ENCODE assay signal across 9 cellular contexts in genomic region chrX:150574824-150575409, GRCh38. TPM values are rescaled to one million over a fixed set of nuclear protein-coding genes. Genes with fewer than 3 reads are reported as not detected.
DNase-seq lines count a peak whose midpoint lies in the region; ATAC-seq, FAIRE-seq and TF ChIP-seq lines count a peak whose summit lies in the region.
"Had no signal": no experiment of that assay in that cellular context is flagged by ENCODE, and none has a peak within 500 bp of the region (broad histone marks: within the 10 kb centered on the region; RNA-seq: fewer than 3 reads in every experiment).

No MANE protein-coding gene starts in this region.

- H3K27ac ChIP-seq in HepG2 (ENCODE audit: extremely low read length, insufficient read depth, low read length): peak overlapping the region; percentile 13
- no peak overlapping the region for H3K27ac ChIP-seq in right lobe of liver
- peak overlapping the region; percentile 7 to 64 (median 58) for H3K27ac ChIP-seq in upper lobe of left lung
- H3K27ac ChIP-seq in Peyer's patch: peak overlapping the region in 2 of 4 donors; percentile 22 to 27
- no peak overlapping the region for H3K27ac ChIP-seq in dorsolateral prefrontal cortex
- H3K27ac ChIP-seq: SJSA1 had no signal

- no peak for TF ChIP-seq EP300 in HepG2 (IDR thresholded peaks at IDR 0.05; ENCODE audit: low read depth in 2 of 2, low read length in 2 of 2)
- no peak for TF ChIP-seq EP300 in HepG2 (CRISPR knock-in tag; IDR thresholded peaks at IDR 0.05; ENCODE audit: borderline replicate concordance)
- no peak for TF ChIP-seq EP300 in upper lobe of left lung (IDR thresholded peaks at IDR 0.05)

- BruUV-seq in HepG2 (replicated peaks; lab: Mats Ljungman, UMichigan): no TSS peak

- H4K20me1 ChIP-seq in HepG2 (ENCODE audit: insufficient read depth, low read length): 0 out of 2 replicates have a peak, but pooled peaks cover 3% of the 10 kb centered on the region

- peaks cover 89% of the 10 kb centered on the region for H3K79me2 ChIP-seq in HepG2 (ENCODE audit: insufficient read depth, low read length)

- TF ChIP-seq CTCF in HepG2 (CRISPR knock-in tag; IDR thresholded peaks at IDR 0.05) (no peak), right lobe of liver (IDR thresholded peaks at IDR 0.05) (no peak), upper lobe of left lung (IDR thresholded peaks at IDR 0.05) (no peak), Peyer's patch (IDR thresholded peaks at IDR 0.05) (no peak), dorsolateral prefrontal cortex (IDR thresholded peaks at IDR 0.05 in 54 of 56, conservative IDR thresholded peaks at IDR 0.05 in 2 of 56; ENCODE audit: low read depth in 1 of 56, partially characterized antibody in 56 of 56) (no peak)

- H3K27me3 ChIP-seq in HepG2 (ENCODE audit: control insufficient read depth in 1 of 2, insufficient read depth in 2 of 2, low read length in 2 of 2): no peaks in the 10 kb centered on the region
- H3K27me3 ChIP-seq in right lobe of liver: no peaks in the 10 kb centered on the region
- no peaks in the 10 kb centered on the region for H3K27me3 ChIP-seq in upper lobe of left lung
- no peaks in the 10 kb centered on the region for H3K27me3 ChIP-seq in Peyer's patch
- H3K27me3 ChIP-seq in dorsolateral prefrontal cortex: peaks cover 0 to 44% (median 3%) of the 10 kb centered on the region in 45 donors
- H3K27me3 ChIP-seq: SJSA1 had no signal

- H3K4me2 ChIP-seq in HepG2 (ENCODE audit: low read depth, low read length): peak overlapping the region; percentile 3; the same call in 1 of the 2 replicates

- H3K9ac ChIP-seq in HepG2 (ENCODE audit: insufficient read depth, low read depth, low read length): peak overlapping the region; percentile 22; the same call in 1 of the 2 replicates

- intact Hi-C loops in HepG2 (cut with micrococcal nuclease; ENCODE audit: unreplicated experiment): no loop called here
- intact Hi-C loops in right lobe of liver (cut with DNase I): no loop called here
- intact Hi-C loops in Right ventricle myocardium inferior (cut with DNase I): no loop called here
- intact Hi-C loops in dorsolateral prefrontal cortex (cut with DNase I): no loop called here

- TF ChIP-seq RAD21 in HepG2 (CRISPR knock-in tag; IDR thresholded peaks at IDR 0.05): no peak

- CTCF ChIA-PET in HepG2 (lab: Yijun Ruan, JAX; ENCODE audit: low intra/inter-chr PET ratio, low total read pairs): no interaction called here

- TF ChIP-seq POLR2A in HepG2 (IDR thresholded peaks at IDR 0.05; ENCODE audit: insufficient read depth in 1 of 2, low read depth in 2 of 2, low read length in 2 of 2) (no peak), right lobe of liver (IDR thresholded peaks at IDR 0.05) (no peak), upper lobe of left lung (IDR thresholded peaks at IDR 0.05) (no peak), Peyer's patch (IDR thresholded peaks at IDR 0.05) (no peak)

- H3K36me3 ChIP-seq in HepG2 (replicated peaks in 1 of 2; ENCODE audit: control insufficient read depth in 1 of 2, insufficient read depth in 2 of 2, low read length in 2 of 2) (no peaks in the 10 kb centered on the region; a peak in 1 of 5 replicates), right lobe of liver (no peaks in the 10 kb centered on the region), upper lobe of left lung (no peaks in the 10 kb centered on the region), Peyer's patch (no peaks in the 10 kb centered on the region)

- H2AFZ ChIP-seq in HepG2 (ENCODE audit: low read length): no peak overlapping the region

- H3K4me1 ChIP-seq in HepG2 (ENCODE audit: insufficient read depth, low read length) (peaks cover 77% of the 10 kb centered on the region), right lobe of liver (peaks cover 0 to 25% (median 2%) of the 10 kb centered on the region in 4 donors), upper lobe of left lung (peaks cover 14 to 47% (median 30%) of the 10 kb centered on the region in 4 donors), Peyer's patch (peaks cover 0 to 39% (median 0%) of the 10 kb centered on the region in 4 donors)

- H3K4me3 ChIP-seq in HepG2 (replicated peaks in 1 of 3; ENCODE audit: insufficient read depth in 1 of 3, low read depth in 2 of 3, low read length in 3 of 3): no peak overlapping the region
- no peak overlapping the region for H3K4me3 ChIP-seq in right lobe of liver
- no peak overlapping the region for H3K4me3 ChIP-seq in upper lobe of left lung
- H3K4me3 ChIP-seq in Peyer's patch: no peak overlapping the region
- H3K4me3 ChIP-seq in dorsolateral prefrontal cortex: no peak overlapping the region
- H3K4me3 ChIP-seq: SJSA1 had no signal

- DNase-seq in HepG2 (ENCODE audit: low spot score): no peak
- DNase-seq in right lobe of liver: no peak
- DNase-seq in activated naive CD4-positive, alpha-beta T cell treated with anti-CD3 and anti-CD28 coated beads, Interleukin-2, amount 50 U/mL, for 16 hours: peak; percentile 17
- no peak for DNase-seq in upper lobe of left lung
- DNase-seq in Peyer's patch: no peak
- no peak for DNase-seq in Right ventricle myocardium inferior (ENCODE audit: missing footprints)
- DNase-seq in dorsolateral prefrontal cortex: no peak

- 63% methylated on average over 5 of the region's 9 CpGs for WGBS in HepG2 (ENCODE audit: low lambda C conversion rate)
- WGBS in right lobe of liver (ENCODE audit: insufficient coverage, low coverage, low lambda C conversion rate, missing lambda C conversion rate): 39% methylated on average over 6 of the region's 9 CpGs
- WGBS in upper lobe of left lung, 2 donors: 37 to 51% methylated on average over 5 to 9 of the region's 9 CpGs

- POLR2A ChIA-PET in HepG2 (lab: Yijun Ruan, JAX): no interaction called here

- FAIRE-seq in HepG2 (lab: Jason Lieb, UNC): peak; percentile 48

- H3K9me3 ChIP-seq in HepG2 (ENCODE audit: low read length): no peaks in the 10 kb centered on the region
- no peaks in the 10 kb centered on the region for H3K9me3 ChIP-seq in right lobe of liver
- H3K9me3 ChIP-seq in upper lobe of left lung: no peaks in the 10 kb centered on the region
- H3K9me3 ChIP-seq in Peyer's patch: no peaks in the 10 kb centered on the region
- H3K9me3 ChIP-seq: SJSA1 had no signal

- in situ Hi-C loops in HepG2 (cut with HindIII; ENCODE audit: extremely low pct_ligation_motif_present, low pct_unique_long_range_greater_than_20kb): no loop called here

- ATAC-seq in HepG2: no peak
- ATAC-seq in right lobe of liver: no peak
- peak; percentile 54 for ATAC-seq in HG03064 (IDR thresholded peaks at IDR 0.05; ENCODE audit: low read depth, unreplicated experiment)
- no peak for ATAC-seq in upper lobe of left lung (ENCODE audit: low FRiP score in 2 of 2)
- no peak for ATAC-seq in Right ventricle myocardium inferior

TF ChIP-seq in HepG2, 621 proteins besides CTCF, POLR2A, EP300 and RAD21:
- no peak for TF ChIP-seq RCOR2 (CRISPR knock-in tag; IDR thresholded peaks at IDR 0.05)
- TF ChIP-seq TBP (CRISPR knock-in tag; IDR thresholded peaks at IDR 0.05): no peak
- no peak for TF ChIP-seq ZNF275 (CRISPR knock-in tag; IDR thresholded peaks at IDR 0.05; ENCODE audit: borderline replicate concordance)
- TF ChIP-seq FOXA3 (CRISPR knock-in tag; IDR thresholded peaks at IDR 0.05): no peak
- TF ChIP-seq MED8 (CRISPR knock-in tag; IDR thresholded peaks at IDR 0.05; ENCODE audit: insufficient replicate concordance): no peak
- TF ChIP-seq ZNF775 (CRISPR knock-in tag; IDR thresholded peaks at IDR 0.05; ENCODE audit: borderline replicate concordance): no peak
- TF ChIP-seq ZNF562 (CRISPR knock-in tag; IDR thresholded peaks at IDR 0.05; ENCODE audit: borderline replicate concordance): no peak

RNA-seq across cellular contexts. Expression of gene MTM1, which starts 6.5 kb away (rescaled TPM):
- total RNA-seq in HepG2 (2016; rRNA removed; fragmentation: Illumina TruSeq; extraction: Trizol): 15.2 and 27.2 TPM in 2 replicates
- 15.6 and 17.4 TPM in 2 replicates for total RNA-seq in HepG2 (2016; cell fraction: cytosol; rRNA removed; fragmentation: Illumina TruSeq; extraction: Trizol; ENCODE audit: low read depth)
- 16.4 and 29.7 TPM in 2 replicates for total RNA-seq in HepG2 (2016; cell fraction: insoluble cytoplasmic fraction; rRNA removed; fragmentation: Illumina TruSeq; extraction: Trizol)
- 9.7 and 11.4 TPM in 2 replicates for total RNA-seq in HepG2 (2016; cell fraction: membrane; rRNA removed; fragmentation: Illumina TruSeq; extraction: Trizol)
- total RNA-seq in HepG2 (2016; cell fraction: nucleus; rRNA removed; fragmentation: Illumina TruSeq; extraction: Trizol): 15.2 and 19.0 TPM in 2 replicates
- 8.7 and 12.0 TPM in 2 replicates for polyA plus RNA-seq in HepG2 (2011; rRNA removed)
- polyA plus RNA-seq in HepG2 (2011; cell fraction: cytosol; rRNA removed): 4.5 and 5.6 TPM in 2 replicates
- 3.9 and 5.2 TPM in 2 replicates for polyA plus RNA-seq in HepG2 (2011; cell fraction: nucleus; rRNA removed)
- 10.3 and 16.8 TPM in 2 replicates for polyA plus RNA-seq in HepG2 (2012)
- 0.55 and 0.63 TPM in 2 replicates for polyA plus RNA-seq in HepG2 (2016; cell fraction: cytosol; fragmentation: Illumina TruSeq; extraction: Trizol; ENCODE audit: low read depth)
- 21.9 and 26.9 TPM in 2 replicates for polyA plus RNA-seq in HepG2 (2016; cell fraction: insoluble cytoplasmic fraction; fragmentation: Illumina TruSeq; extraction: Trizol; ENCODE audit: low read depth)
- 1.6 and 2.2 TPM in 2 replicates for polyA plus RNA-seq in HepG2 (2016; cell fraction: membrane; fragmentation: Illumina TruSeq; extraction: Trizol; ENCODE audit: low read depth)
- polyA plus RNA-seq in HepG2 (2016; cell fraction: nucleus; fragmentation: Illumina TruSeq; extraction: Trizol; ENCODE audit: insufficient read depth, low read depth): 13.2 and 14.3 TPM in 2 replicates
- polyA minus RNA-seq in HepG2 (2011; rRNA and poly(A)+ RNA removed; ENCODE audit: low replicate concordance): 2.7 and 7.2 TPM in 2 replicates
- 6.0 and 7.1 TPM in 2 replicates for polyA minus RNA-seq in HepG2 (2011; cell fraction: cytosol; rRNA and poly(A)+ RNA removed)
- polyA minus RNA-seq in HepG2 (2011; cell fraction: nucleus; rRNA and poly(A)+ RNA removed): 40.0 and 50.3 TPM in 2 replicates
- total RNA-seq in right lobe of liver: 10 to 100 TPM in 5 of 6 experiments, 1 to 10 TPM in 1; 9.8 to 18.0 (median 13.5) TPM
- total RNA-seq in upper lobe of left lung: 10 to 100 TPM in 5 of 6 donors, 1 to 10 TPM in 1; 5.1 to 30.6 (median 20.6) TPM
- total RNA-seq in Peyer's patch: 10 to 100 TPM; 12.4 to 22.2 (median 18.1) TPM
- 8.8 TPM for total RNA-seq in Right ventricle myocardium inferior
- total RNA-seq in dorsolateral prefrontal cortex: 10 to 100 TPM; 16.7 to 38.6 (median 25.0) TPM

Comparison
In these comparisons a context has a peak if more than half of its experiments do, and no peak if none do; other contexts are left out.
1. H3K27ac ChIP-seq: peak in HepG2 (single experiment) and upper lobe of left lung (4 of 4); none in right lobe of liver (0 of 3) and dorsolateral prefrontal cortex (0 of 59).